ENCODE assay signal across 1 cellular context in genomic region chr1:205709059-205709398, GRCh38.
TF ChIP-seq lines count a peak whose summit lies in the region.

No MANE protein-coding gene starts in this region.

TF ChIP-seq in HepG2, 621 proteins besides CTCF, POLR2A, EP300 and RAD21:
- no peak for TF ChIP-seq HNF1B (CRISPR knock-in tag; IDR thresholded peaks at IDR 0.05)
- TF ChIP-seq ZNF530 (CRISPR knock-in tag; IDR thresholded peaks at IDR 0.05; ENCODE audit: low read depth): no peak
- 0 out of 2 replicates have a peak, but pooled peaks have one; percentile 13 for TF ChIP-seq SOX5 (CRISPR knock-in tag; IDR thresholded peaks at IDR 0.05; ENCODE audit: borderline replicate concordance)
- TF ChIP-seq RNF219 (CRISPR knock-in tag; IDR thresholded peaks at IDR 0.05): no peak
- TF ChIP-seq ZNF781 (CRISPR knock-in tag; IDR thresholded peaks at IDR 0.05; ENCODE audit: borderline replicate concordance, not compliant biosample characterization): no peak
- TF ChIP-seq ZNF343 (CRISPR knock-in tag; IDR thresholded peaks at IDR 0.05): no peak
- TF ChIP-seq THAP9 (CRISPR knock-in tag; IDR thresholded peaks at IDR 0.05; ENCODE audit: borderline replicate concordance): no peak
- peak; percentile 81; the same call in 1 of the 2 replicates for TF ChIP-seq TFAP4 (IDR thresholded peaks at IDR 0.05; ENCODE audit: borderline replicate concordance, low read depth)
- TF ChIP-seq CBX2 (IDR thresholded peaks at IDR 0.05; ENCODE audit: low read depth, low read length): no peak
- TF ChIP-seq CBX2 (CRISPR knock-in tag; IDR thresholded peaks at IDR 0.05; ENCODE audit: low read depth): no peak
- no peak for TF ChIP-seq MBNL3 (CRISPR knock-in tag; conservative IDR thresholded peaks at IDR 0.05)
- no peak for TF ChIP-seq ZNF335 (CRISPR knock-in tag; IDR thresholded peaks at IDR 0.05)
- TF ChIP-seq PLSCR1 (CRISPR knock-in tag; IDR thresholded peaks at IDR 0.05; ENCODE audit: borderline replicate concordance): no peak
- TF ChIP-seq FOXA3 (CRISPR knock-in tag; IDR thresholded peaks at IDR 0.05): peak; percentile 35; the same call in 1 of the 2 replicates
- TF ChIP-seq SETDB1 (CRISPR knock-in tag; IDR thresholded peaks at IDR 0.05; ENCODE audit: borderline replicate concordance): no peak
- no peak for TF ChIP-seq CEBPG (CRISPR knock-in tag; IDR thresholded peaks at IDR 0.05)
- TF ChIP-seq PAF1 (CRISPR knock-in tag; IDR thresholded peaks at IDR 0.05): no peak
- TF ChIP-seq TEAD3 (CRISPR knock-in tag; optimal IDR thresholded peaks at IDR 0.05; ENCODE audit: borderline replicate concordance): peak; percentile 13
